Comparison of ENCODE assay signal across 17 cellular contexts in the genomic region with DNA sequence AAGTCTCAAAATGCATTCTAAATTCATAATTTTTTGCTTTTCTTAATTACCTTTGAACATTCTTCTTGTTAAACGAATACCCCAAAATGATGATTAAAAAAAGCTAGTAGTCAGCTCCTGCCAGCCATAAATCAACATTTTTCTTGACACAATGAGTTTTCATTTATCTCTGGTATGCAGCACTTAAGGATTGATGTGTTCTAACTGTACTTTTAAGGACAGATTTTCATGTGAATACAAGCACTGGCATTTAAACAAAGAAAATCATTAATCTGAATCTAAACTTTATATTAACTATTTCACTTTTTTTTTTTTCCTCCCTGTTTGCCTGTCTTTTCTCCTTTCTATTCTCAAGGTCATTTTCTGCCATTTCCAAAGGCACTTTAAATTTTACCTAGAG.
DNase-seq lines count a peak whose midpoint lies in the region; TF ChIP-seq lines count a peak whose summit lies in the region.
"Had no signal": no experiment of that assay in that cellular context is flagged by ENCODE, and none has a peak within 500 bp of the region (broad histone marks: within the 10 kb centered on the region; RNA-seq: fewer than 3 reads in every experiment).

No MANE protein-coding gene starts in this region.

- in situ Hi-C loops in Caki2 (cut with HindIII; ENCODE audit: low pct_unique_long_range_greater_than_20kb, low sequenced_read_pairs) = no loop called here

- H3K9me3 ChIP-seq in mesenchymal stem cell (ENCODE audit: control insufficient read depth, low read length) (peaks cover 33% of the 10 kb centered on the region), SK-N-SH (no peaks in the 10 kb centered on the region)
- H3K9me3 ChIP-seq: A549, HAP-1 had no signal

- peak; percentile 6 for DNase-seq in Caki2 (ENCODE audit: low read depth)
- DNase-seq in mesenchymal stem cell = no peak
- no peak for DNase-seq in medulla oblongata (ENCODE audit: extremely low spot score)
- DNase-seq in SK-N-SH = no peak
- DNase-seq in posterior vena cava (ENCODE audit: low spot score) = no peak
- DNase-seq in UCSD-AML1 (lab: John Stamatoyannopoulos, UW; ENCODE audit: unreplicated experiment) = no peak
- DNase-seq: 8988T; C1 segment of cervical spinal cord; CD4-positive, alpha-beta memory T cell; COR-L47; DMS153; DND-41; GOT3; HFFc6 had no signal

- no peak overlapping the region for H2BK12ac ChIP-seq in mesenchymal stem cell (ENCODE audit: low read length in 2 of 2)

- 60% methylated on average over 1 of the region's 1 CpG for WGBS in mesenchymal stem cell
- 2% methylated on average over 1 of the region's 1 CpG for WGBS in SK-N-SH (ENCODE audit: low lambda C conversion rate)

- TF ChIP-seq EP300 in SK-N-SH (IDR thresholded peaks at IDR 0.05; ENCODE audit: borderline replicate concordance in 1 of 2, low read depth in 1 of 2, low read length in 1 of 2) = no peak

- H2BK5ac ChIP-seq in mesenchymal stem cell (ENCODE audit: low read depth, low read length, poor library complexity, severe bottlenecking) = no peak overlapping the region

- no peak overlapping the region for H2BK15ac ChIP-seq in mesenchymal stem cell (ENCODE audit: low read depth, poor library complexity, severe bottlenecking)

- H3K4ac ChIP-seq in mesenchymal stem cell (ENCODE audit: low read depth in 1 of 2, low read length in 2 of 2) = no peak overlapping the region

- H3K27ac ChIP-seq in mesenchymal stem cell (ENCODE audit: low read length, poor library complexity, severe bottlenecking) = peak overlapping the region; percentile 73
- H3K27ac ChIP-seq in SK-N-SH (ENCODE audit: low read depth in 2 of 2, low read length in 1 of 2) = no peak overlapping the region
- H3K27ac ChIP-seq: A549 had no signal

- H3K27me3 Mint-ChIP-seq in brain = peaks cover 10% of the 10 kb centered on the region
- H3K27me3 Mint-ChIP-seq: CD4-positive, alpha-beta memory T cell had no signal

- no peaks in the 10 kb centered on the region for H3K9me2 ChIP-seq in SK-N-SH

- H2AK5ac ChIP-seq in mesenchymal stem cell (ENCODE audit: low read length, severe bottlenecking) = no peak overlapping the region

- H3K14ac ChIP-seq in mesenchymal stem cell (ENCODE audit: low read length in 2 of 2) = no peak overlapping the region

- no peak overlapping the region for H3K9ac ChIP-seq in mesenchymal stem cell (ENCODE audit: low read length)
- no peak overlapping the region for H3K9ac ChIP-seq in SK-N-SH

- CTCF ChIA-PET in SK-N-SH (lab: Yijun Ruan, JAX) = no interaction called here

- H3K79me1 ChIP-seq in mesenchymal stem cell (replicated peaks; ENCODE audit: low read length, poor library complexity, severe bottlenecking) = no peaks in the 10 kb centered on the region

- H3F3A ChIP-seq in SK-N-SH (replicated peaks; ENCODE audit: insufficient read depth) = no peaks in the 10 kb centered on the region

- no peak overlapping the region for H2BK120ac ChIP-seq in mesenchymal stem cell (ENCODE audit: low read depth, low read length)

- no peak overlapping the region for H4K91ac ChIP-seq in mesenchymal stem cell (ENCODE audit: low read length)

- H3K4me3 ChIP-seq in mesenchymal stem cell (ENCODE audit: insufficient read depth in 1 of 2, low read depth in 1 of 2, low read length in 2 of 2) (no peak overlapping the region), SK-N-SH (ENCODE audit: low read depth in 2 of 2, low read length in 1 of 2) (no peak overlapping the region)
- H3K4me3 ChIP-seq: A549, HAP-1 had no signal

- H4K8ac ChIP-seq in mesenchymal stem cell (ENCODE audit: low read length) = no peak overlapping the region

- peaks cover 40% of the 10 kb centered on the region for H3K4me1 Mint-ChIP-seq in brain
- H3K4me1 Mint-ChIP-seq: CD4-positive, alpha-beta memory T cell had no signal

- H4K20me1 ChIP-seq in SK-N-SH (ENCODE audit: insufficient read depth) = no peaks in the 10 kb centered on the region

- peak overlapping the region in 2 of 5 experiments; percentile 44 to 74 for H3K4me3 Mint-ChIP-seq in brain
- H3K4me3 Mint-ChIP-seq: HFFc6 had no signal

- POLR2A ChIA-PET in SK-N-SH (lab: Yijun Ruan, JAX) = no interaction called here

- TF ChIP-seq CTCF in brain (conservative IDR thresholded peaks at IDR 0.05) (no peak), SK-N-SH (IDR thresholded peaks at IDR 0.05) (no peak)

- H3K27ac Mint-ChIP-seq in brain = peak overlapping the region in 4 of 5 experiments; percentile 7 to 92 (median 86)
- H3K27ac Mint-ChIP-seq: CD4-positive, alpha-beta memory T cell; HFFc6 had no signal

- peaks cover 2% of the 10 kb centered on the region for H3K4me1 ChIP-seq in mesenchymal stem cell (ENCODE audit: control insufficient read depth, insufficient read depth, low read depth, low read length)
- H3K4me1 ChIP-seq in SK-N-SH (ENCODE audit: control insufficient read depth in 1 of 2, insufficient read depth in 2 of 2, low read depth in 1 of 2, low read length in 1 of 2) = no peaks in the 10 kb centered on the region
- H3K4me1 ChIP-seq: A549, HAP-1 had no signal

- H3K36me3 ChIP-seq in mesenchymal stem cell (ENCODE audit: control insufficient read depth in 1 of 2, insufficient read depth in 2 of 2, low read depth in 1 of 2, low read length in 2 of 2) (no peaks in the 10 kb centered on the region), SK-N-SH (replicated peaks in 1 of 2; ENCODE audit: control insufficient read depth in 1 of 2, insufficient read depth in 2 of 2, low read length in 1 of 2) (no peaks in the 10 kb centered on the region)
- H3K36me3 ChIP-seq: HAP-1 had no signal

- H3K23ac ChIP-seq in mesenchymal stem cell (ENCODE audit: low read length in 2 of 2) = no peak overlapping the region

- peaks cover 15% of the 10 kb centered on the region for H3K36me3 Mint-ChIP-seq in brain
- H3K36me3 Mint-ChIP-seq: CD4-positive, alpha-beta memory T cell had no signal

- H3K4me2 ChIP-seq in mesenchymal stem cell (ENCODE audit: low read length, poor library complexity, severe bottlenecking) = no peak overlapping the region
- no peak overlapping the region for H3K4me2 ChIP-seq in SK-N-SH
- H3K4me2 ChIP-seq: A549 had no signal

- peaks cover 17 to 41% (median 26%) of the 10 kb centered on the region in 5 experiments for H3K9me3 Mint-ChIP-seq in brain

- no peak overlapping the region for H3K18ac ChIP-seq in mesenchymal stem cell (ENCODE audit: low read depth in 1 of 2, low read length in 2 of 2)

- H3K79me2 ChIP-seq in SK-N-SH (ENCODE audit: insufficient read depth) = no peaks in the 10 kb centered on the region

- TF ChIP-seq RAD21 in SK-N-SH (IDR thresholded peaks at IDR 0.05; ENCODE audit: low read length) = no peak

- intact Hi-C loops in posterior vena cava (cut with DNase I) = no loop called here

- H3K27me3 ChIP-seq in mesenchymal stem cell (ENCODE audit: control insufficient read depth in 1 of 2, insufficient read depth in 1 of 2, low read length in 2 of 2) (no peaks in the 10 kb centered on the region), SK-N-SH (ENCODE audit: insufficient read depth) (no peaks in the 10 kb centered on the region)

- H2AFZ ChIP-seq in mesenchymal stem cell (ENCODE audit: low read depth, low read length) = no peak overlapping the region
- no peak overlapping the region for H2AFZ ChIP-seq in SK-N-SH (ENCODE audit: low read depth)

TF ChIP-seq in SK-N-SH, 30 proteins besides CTCF, POLR2A, EP300 and RAD21:
- TF ChIP-seq, protein P1, sequence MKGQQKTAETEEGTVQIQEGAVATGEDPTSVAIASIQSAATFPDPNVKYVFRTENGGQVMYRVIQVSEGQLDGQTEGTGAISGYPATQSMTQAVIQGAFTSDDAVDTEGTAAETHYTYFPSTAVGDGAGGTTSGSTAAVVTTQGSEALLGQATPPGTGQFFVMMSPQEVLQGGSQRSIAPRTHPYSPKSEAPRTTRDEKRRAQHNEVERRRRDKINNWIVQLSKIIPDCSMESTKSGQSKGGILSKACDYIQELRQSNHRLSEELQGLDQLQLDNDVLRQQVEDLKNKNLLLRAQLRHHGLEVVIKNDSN (IDR thresholded peaks at IDR 0.05; ENCODE audit: borderline replicate concordance, low read depth) = no peak
- no peak for TF ChIP-seq FOXM1 (IDR thresholded peaks at IDR 0.05; ENCODE audit: low read depth)
- TF ChIP-seq GABPA (IDR thresholded peaks at IDR 0.05; ENCODE audit: low read depth) = no peak
- no peak for TF ChIP-seq RCOR1 (IDR thresholded peaks at IDR 0.05; ENCODE audit: low read length)
- TF ChIP-seq MXI1 (IDR thresholded peaks at IDR 0.05; ENCODE audit: low read depth, low read length) = no peak
- TF ChIP-seq FOSL2 (IDR thresholded peaks at IDR 0.05; ENCODE audit: borderline replicate concordance, low read depth) = no peak
- TF ChIP-seq RXRA (IDR thresholded peaks at IDR 0.05; ENCODE audit: borderline replicate concordance, low read depth) = no peak
- no peak for TF ChIP-seq POLR2AphosphoS5 (IDR thresholded peaks at IDR 0.05; ENCODE audit: low read depth, low read length)
- TF ChIP-seq, protein P2, sequence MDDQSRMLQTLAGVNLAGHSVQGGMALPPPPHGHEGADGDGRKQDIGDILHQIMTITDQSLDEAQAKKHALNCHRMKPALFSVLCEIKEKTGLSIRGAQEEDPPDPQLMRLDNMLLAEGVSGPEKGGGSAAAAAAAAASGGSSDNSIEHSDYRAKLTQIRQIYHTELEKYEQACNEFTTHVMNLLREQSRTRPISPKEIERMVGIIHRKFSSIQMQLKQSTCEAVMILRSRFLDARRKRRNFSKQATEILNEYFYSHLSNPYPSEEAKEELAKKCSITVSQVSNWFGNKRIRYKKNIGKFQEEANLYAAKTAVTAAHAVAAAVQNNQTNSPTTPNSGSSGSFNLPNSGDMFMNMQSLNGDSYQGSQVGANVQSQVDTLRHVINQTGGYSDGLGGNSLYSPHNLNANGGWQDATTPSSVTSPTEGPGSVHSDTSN (IDR thresholded peaks at IDR 0.05) = no peak
